Comparison of ENCODE assay signal across 14 cellular contexts in the genomic region with DNA sequence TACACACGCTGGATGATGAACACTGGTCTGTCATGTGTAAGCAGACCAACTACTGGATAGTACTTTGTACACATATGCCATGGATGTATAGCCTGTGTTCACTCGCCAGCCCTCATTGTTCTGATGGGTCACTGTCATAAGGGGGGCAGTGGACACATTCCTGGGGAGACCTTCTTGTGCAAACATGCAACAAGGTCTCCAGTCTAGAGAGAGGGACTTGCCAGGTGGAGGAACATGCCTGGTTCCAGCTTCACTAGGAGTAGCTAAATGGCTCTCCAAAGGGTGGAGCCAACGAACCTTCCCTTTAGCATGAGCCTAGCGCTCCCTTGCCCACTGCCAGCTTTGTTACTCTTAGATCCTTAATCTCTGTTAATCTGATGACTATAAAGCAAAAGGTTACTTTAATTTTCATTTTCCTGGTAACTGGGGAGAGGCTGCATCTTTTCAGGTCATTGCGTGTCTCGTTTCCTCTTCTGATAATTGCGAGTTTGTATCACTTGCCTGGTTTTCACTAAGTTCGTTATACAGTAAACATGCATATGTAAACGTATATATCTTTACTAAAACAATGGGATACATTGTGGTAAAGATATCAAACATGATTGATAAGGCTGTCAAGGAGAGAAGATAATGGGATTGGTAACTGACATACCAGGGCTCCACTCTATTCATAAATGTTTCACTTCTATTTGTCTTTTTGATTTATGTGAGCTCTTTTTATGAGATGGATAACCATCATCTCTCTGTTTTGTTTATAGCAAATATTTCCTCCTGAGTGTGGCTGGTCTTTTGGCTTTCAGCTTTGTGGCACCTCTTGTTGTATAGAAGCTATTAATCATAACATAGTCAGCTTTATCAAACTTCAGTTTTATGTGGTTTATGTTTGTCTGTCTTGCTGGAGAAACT.
"Had no signal": no experiment of that assay in that cellular context is flagged by ENCODE, and none has a peak within 500 bp of the region (broad histone marks: within the 10 kb centered on the region; RNA-seq: fewer than 3 reads in every experiment).

No MANE protein-coding gene starts in this region.

- H3K4me1 Mint-ChIP-seq: activated CD4-positive, alpha-beta T cell treated with anti-CD3 and anti-CD28 coated beads, Interleukin-2, amount 10 ng/mL, durations not matched to agents 24 days and 14 days; nephron progenitor cell had no signal

- H3K27me3 Mint-ChIP-seq: activated CD4-positive, alpha-beta T cell treated with anti-CD3 and anti-CD28 coated beads, Interleukin-2, amount 10 ng/mL, durations not matched to agents 24 days and 14 days had no signal

- H3K27ac ChIP-seq: psoas muscle, thyroid gland had no signal

- H3K27ac Mint-ChIP-seq: activated CD4-positive, alpha-beta T cell treated with anti-CD3 and anti-CD28 coated beads, Interleukin-2, amount 10 ng/mL, durations not matched to agents 24 days and 14 days; activated CD8-positive, alpha-beta T cell treated with anti-CD3 and anti-CD28 coated beads, Interleukin-2, amount 10 ng/mL, durations not matched to agents 7 days and 5 days had no signal

- H3K9me3 Mint-ChIP-seq: activated CD4-positive, alpha-beta T cell treated with anti-CD3 and anti-CD28 coated beads, Interleukin-2, amount 10 ng/mL, durations not matched to agents 24 days and 14 days had no signal

- H3K4me1 ChIP-seq: psoas muscle, thyroid gland had no signal

- H3K27me3 ChIP-seq: thyroid gland had no signal

- H3K4me3 ChIP-seq: psoas muscle, thyroid gland had no signal

- DNase-seq: activated CD4-positive, alpha-beta T cell treated with anti-CD3 and anti-CD28 coated beads, Interleukin-2, amount 10 ng/mL, durations not matched to agents 24 days and 14 days; activated CD4-positive, CD25-positive, alpha-beta regulatory T cell; activated CD8-positive, alpha-beta memory T cell treated with anti-CD3 and anti-CD28 coated beads, Interleukin-2, amount 50 U/mL, for 4 hours; activated CD8-positive, alpha-beta T cell treated with anti-CD3 and anti-CD28 coated beads, Interleukin-2, amount 10 ng/mL, durations not matched to agents 7 days and 5 days; activated effector memory CD4-positive, alpha-beta T cell treated with anti-CD3 and anti-CD28 coated beads, Interleukin-2, amount 50 U/mL, for 16 hours; activated T-cell treated with anti-CD3 and anti-CD28 coated beads, Interleukin-2, amount 50 U/mL, for 48 hours; caudate nucleus; foreskin fibroblast; nephron progenitor cell; psoas muscle; stimulated activated CD4-positive, alpha-beta T cell treated with anti-CD3 and anti-CD28 coated beads, Interleukin-1b, Interleukin-23, amount 100 ng/mL, for 48 hours; thyroid gland had no signal

- H3K9me3 ChIP-seq: psoas muscle, thyroid gland had no signal

- H3K4me3 Mint-ChIP-seq: activated CD4-positive, alpha-beta T cell treated with anti-CD3 and anti-CD28 coated beads, Interleukin-2, amount 10 ng/mL, durations not matched to agents 24 days and 14 days; activated CD8-positive, alpha-beta T cell treated with anti-CD3 and anti-CD28 coated beads, Interleukin-2, amount 10 ng/mL, durations not matched to agents 7 days and 5 days; nephron progenitor cell had no signal

- ATAC-seq: activated CD8-positive, alpha-beta T cell treated with anti-CD3 and anti-CD28 coated beads, Interleukin-2, amount 10 ng/mL, durations not matched to agents 7 days and 5 days; activated naive CD4-positive, alpha-beta T cell treated with anti-CD3 and anti-CD28 coated beads, Interleukin-2, amount 50 U/mL, for 72 hours; psoas muscle; sciatic nerve had no signal

- H3K36me3 ChIP-seq: thyroid gland had no signal
